8 cellular contexts compared by ENCODE assay signal in the genomic region with DNA sequence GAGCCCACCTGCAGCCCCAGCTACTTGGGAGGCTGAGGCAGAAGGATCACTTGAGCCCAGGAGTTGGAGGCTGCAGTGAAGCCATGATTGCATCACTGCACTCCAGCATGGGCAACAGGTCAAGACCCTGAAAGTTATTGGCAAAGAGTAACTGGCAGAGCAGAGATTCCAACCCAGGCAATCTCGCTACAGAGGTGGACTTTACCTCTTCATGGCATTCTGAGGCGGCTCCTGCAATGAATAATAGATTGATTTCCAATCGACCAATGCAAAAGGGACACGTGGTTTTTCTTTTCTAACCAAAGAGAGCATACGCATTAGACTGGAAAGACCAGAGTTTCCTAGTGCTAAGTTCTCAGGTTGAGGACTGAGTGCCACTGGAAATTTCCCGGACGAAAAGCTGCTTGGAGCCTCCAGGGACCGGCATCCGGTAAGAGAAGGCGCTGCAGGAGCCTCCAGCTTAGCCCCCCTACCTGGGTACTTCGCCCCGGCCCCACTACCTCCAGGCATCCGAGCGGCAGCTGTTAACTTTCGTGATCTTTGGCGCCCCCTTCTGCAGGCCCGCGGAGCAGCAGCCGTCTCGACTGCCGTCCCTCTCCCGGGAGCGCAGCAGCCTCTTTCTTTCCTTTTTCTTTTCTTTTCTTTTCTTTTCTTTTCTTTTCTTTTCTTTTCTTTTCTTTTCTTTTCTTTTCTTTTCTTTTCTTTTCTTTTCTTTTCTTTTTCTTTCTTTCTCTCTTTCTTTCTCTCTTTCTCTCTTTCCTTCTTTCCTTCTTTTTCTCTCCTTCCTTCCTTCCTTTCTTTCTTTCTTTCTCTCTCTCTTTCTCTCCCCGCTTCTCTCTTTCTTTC. TPM values are rescaled to one million over a fixed set of nuclear protein-coding genes. Genes with fewer than 3 reads are reported as not detected.
DNase-seq lines count a peak whose midpoint lies in the region; ATAC-seq, FAIRE-seq and TF ChIP-seq lines count a peak whose summit lies in the region.

No MANE protein-coding gene starts in this region.

- in situ Hi-C loops in Caki2 (cut with HindIII; ENCODE audit: low pct_unique_long_range_greater_than_20kb, low sequenced_read_pairs) = no loop called here

- H3K27me3 ChIP-seq in pancreas (no peaks in the 10 kb centered on the region), upper lobe of right lung (no peaks in the 10 kb centered on the region)

- H3K9me3 ChIP-seq in pancreas (no peaks in the 10 kb centered on the region), upper lobe of right lung (no peaks in the 10 kb centered on the region)

- peak; percentile 66 for TF ChIP-seq RAD21 in Ishikawa (IDR thresholded peaks at IDR 0.05; ENCODE audit: low read depth)

- no peak for TF ChIP-seq EP300 in Ishikawa (IDR thresholded peaks at IDR 0.05; ENCODE audit: borderline replicate concordance)

- WGBS in pancreas, 2 donors = 3 to 5% methylated on average over 24 of the region's 24 CpGs

- TF ChIP-seq CTCF in pancreas (IDR thresholded peaks at IDR 0.05) (peak; percentile 64 to 81 (median 69)), upper lobe of right lung (IDR thresholded peaks at IDR 0.05) (peak; percentile 87)

- H3K4me3 ChIP-seq in pancreas (peak overlapping the region in 2 of 4 donors; percentile 17 to 36), upper lobe of right lung (no peak overlapping the region)

- peak; percentile 45 for DNase-seq in Caki2 (ENCODE audit: low read depth)
- DNase-seq in RPMI8226 = peak; percentile 91
- DNase-seq in activated naive CD4-positive, alpha-beta T cell (lab: John Stamatoyannopoulos, UW) = peak; percentile 54 to 88 (median 84)
- DNase-seq in head of caudate nucleus = peak; percentile 46 to 94 (median 87)
- DNase-seq in pancreas = peak; percentile 77 to 94 (median 88)
- DNase-seq in upper lobe of right lung = peak; percentile 88

- intact Hi-C loops in head of caudate nucleus (cut with DNase I) (no loop called here), pancreas (cut with DNase I) (loop anchor here in 1 of 3 donors (10.0 kb wide), 1 partner anchor 84 kb away; a partner anchor contains a TSS), upper lobe of right lung (cut with DNase I) (loop anchor here (10.0 kb wide), 1 partner anchor 84 kb away; a partner anchor contains a TSS)

- H3K4me1 ChIP-seq in pancreas = peaks cover 0 to 10% (median 4%) of the 10 kb centered on the region in 3 donors
- peaks cover 12% of the 10 kb centered on the region for H3K4me1 ChIP-seq in upper lobe of right lung

- H3K27ac ChIP-seq in pancreas = peak overlapping the region; percentile 41 to 78 (median 60)
- H3K27ac ChIP-seq in upper lobe of right lung = no peak overlapping the region

- ATAC-seq in pancreas (peak; percentile 39 to 55 (median 53)), upper lobe of right lung (peak; percentile 45), HG03135 (IDR thresholded peaks at IDR 0.05; ENCODE audit: unreplicated experiment) (no peak)

- no peaks in the 10 kb centered on the region for H3K36me3 ChIP-seq in pancreas
- H3K36me3 ChIP-seq in upper lobe of right lung = no peaks in the 10 kb centered on the region

- FAIRE-seq in pancreas (lab: Jason Lieb, UNC) = no peak

TF ChIP-seq in Ishikawa, 13 proteins besides CTCF, POLR2A, EP300 and RAD21:
- TF ChIP-seq CREB1 (IDR thresholded peaks at IDR 0.05; ENCODE audit: low read depth) = no peak
- TF ChIP-seq, protein P1, sequence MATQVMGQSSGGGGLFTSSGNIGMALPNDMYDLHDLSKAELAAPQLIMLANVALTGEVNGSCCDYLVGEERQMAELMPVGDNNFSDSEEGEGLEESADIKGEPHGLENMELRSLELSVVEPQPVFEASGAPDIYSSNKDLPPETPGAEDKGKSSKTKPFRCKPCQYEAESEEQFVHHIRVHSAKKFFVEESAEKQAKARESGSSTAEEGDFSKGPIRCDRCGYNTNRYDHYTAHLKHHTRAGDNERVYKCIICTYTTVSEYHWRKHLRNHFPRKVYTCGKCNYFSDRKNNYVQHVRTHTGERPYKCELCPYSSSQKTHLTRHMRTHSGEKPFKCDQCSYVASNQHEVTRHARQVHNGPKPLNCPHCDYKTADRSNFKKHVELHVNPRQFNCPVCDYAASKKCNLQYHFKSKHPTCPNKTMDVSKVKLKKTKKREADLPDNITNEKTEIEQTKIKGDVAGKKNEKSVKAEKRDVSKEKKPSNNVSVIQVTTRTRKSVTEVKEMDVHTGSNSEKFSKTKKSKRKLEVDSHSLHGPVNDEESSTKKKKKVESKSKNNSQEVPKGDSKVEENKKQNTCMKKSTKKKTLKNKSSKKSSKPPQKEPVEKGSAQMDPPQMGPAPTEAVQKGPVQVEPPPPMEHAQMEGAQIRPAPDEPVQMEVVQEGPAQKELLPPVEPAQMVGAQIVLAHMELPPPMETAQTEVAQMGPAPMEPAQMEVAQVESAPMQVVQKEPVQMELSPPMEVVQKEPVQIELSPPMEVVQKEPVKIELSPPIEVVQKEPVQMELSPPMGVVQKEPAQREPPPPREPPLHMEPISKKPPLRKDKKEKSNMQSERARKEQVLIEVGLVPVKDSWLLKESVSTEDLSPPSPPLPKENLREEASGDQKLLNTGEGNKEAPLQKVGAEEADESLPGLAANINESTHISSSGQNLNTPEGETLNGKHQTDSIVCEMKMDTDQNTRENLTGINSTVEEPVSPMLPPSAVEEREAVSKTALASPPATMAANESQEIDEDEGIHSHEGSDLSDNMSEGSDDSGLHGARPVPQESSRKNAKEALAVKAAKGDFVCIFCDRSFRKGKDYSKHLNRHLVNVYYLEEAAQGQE (IDR thresholded peaks at IDR 0.05; ENCODE audit: low read depth) = no peak
- TF ChIP-seq YY1 (IDR thresholded peaks at IDR 0.05; ENCODE audit: low read depth) = no peak
- TF ChIP-seq TAF1 (IDR thresholded peaks at IDR 0.05; ENCODE audit: low read depth) = no peak
- TF ChIP-seq ZBTB7A (IDR thresholded peaks at IDR 0.05; ENCODE audit: low read depth) = no peak
- no peak for TF ChIP-seq CEBPB (IDR thresholded peaks at IDR 0.05)
- TF ChIP-seq, protein P2, sequence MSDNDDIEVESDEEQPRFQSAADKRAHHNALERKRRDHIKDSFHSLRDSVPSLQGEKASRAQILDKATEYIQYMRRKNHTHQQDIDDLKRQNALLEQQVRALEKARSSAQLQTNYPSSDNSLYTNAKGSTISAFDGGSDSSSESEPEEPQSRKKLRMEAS (IDR thresholded peaks at IDR 0.05) = no peak
- no peak for TF ChIP-seq EGR1 (IDR thresholded peaks at IDR 0.05)

RNA-seq across cellular contexts. Expression of a gene that starts 4.1 kb away (rescaled TPM):
- total RNA-seq in Caki2 (2014; rRNA removed; shearing (Covaris generic); ENCODE audit: low replicate concordance) = 0.52 and 2.5 TPM in 2 replicates
- total RNA-seq in pancreas = 1 to 10 TPM; 1.1 to 2.1 (median 1.7) TPM
- 1 to 10 TPM; 2.1 to 3.7 TPM for polyA plus RNA-seq in pancreas
- 3.0 TPM for total RNA-seq in upper lobe of right lung

RNA-seq across cellular contexts. Expression of a gene that starts 11.4 kb away (rescaled TPM):
- total RNA-seq in Caki2 (2014; rRNA removed; shearing (Covaris generic); ENCODE audit: low replicate concordance) = 9.5 and 25.8 TPM in 2 replicates
- total RNA-seq in pancreas (1 to 10 TPM; 1.8 to 6.5 (median 2.8) TPM), upper lobe of right lung (9.8 TPM)
- 10 to 100 TPM in 1 of 2 donors, 1 to 10 TPM in 1; 4.7 to 10.8 TPM for polyA plus RNA-seq in pancreas

RNA-seq across cellular contexts. Expression of a gene that starts 11.7 kb away (rescaled TPM):
- total RNA-seq in Caki2 (2014; rRNA removed; shearing (Covaris generic); ENCODE audit: low replicate concordance) = 17.8 and 29.7 TPM in 2 replicates
- total RNA-seq in pancreas = 10 to 100 TPM; 11.7 to 27.2 (median 13.9) TPM
- 10 to 100 TPM; 31.3 to 39.6 TPM for polyA plus RNA-seq in pancreas
- 34.9 TPM for total RNA-seq in upper lobe of right lung

RNA-seq across cellular contexts. Expression of a gene that starts 17.9 kb away (rescaled TPM):
- 63.0 and 126 TPM in 2 replicates for total RNA-seq in Caki2 (2014; rRNA removed; shearing (Covaris generic); ENCODE audit: low replicate concordance)
- total RNA-seq in pancreas (10 to 100 TPM; 43.8 to 57.3 (median 51.8) TPM), upper lobe of right lung (105 TPM)
- polyA plus RNA-seq in pancreas = 100 to 1,000 TPM; 147 to 209 TPM

RNA-seq across cellular contexts. Expression of a gene that starts 27.7 kb away (rescaled TPM):
- total RNA-seq in Caki2 (2014; rRNA removed; shearing (Covaris generic); ENCODE audit: low replicate concordance) = 2.2 and 2.3 TPM in 2 replicates
- total RNA-seq in pancreas = 10 to 100 TPM in 2 of 6 donors, 1 to 10 TPM in 4; 5.1 to 15.7 (median 8.8) TPM
- 10 to 100 TPM; 32.1 to 34.6 TPM for polyA plus RNA-seq in pancreas
- 19.7 TPM for total RNA-seq in upper lobe of right lung
